ENCODE assay signal across 8 cellular contexts in genomic region chr15:96331141-96331941, GRCh38. TPM values are rescaled to one million over a fixed set of nuclear protein-coding genes. Genes with fewer than 3 reads are reported as not detected.
DNase-seq lines count a peak whose midpoint lies in the region; ATAC-seq and TF ChIP-seq lines count a peak whose summit lies in the region.

No MANE protein-coding gene starts in this region.

- peaks cover 3% of the 10 kb centered on the region for H3K9me3 Mint-ChIP-seq in T-helper 2 cell treated with Interferon-gamma antibody and Interleukin-4, amounts not matched to agents 5 μg/mL and 100 μg/mL, for 36 hours
- H3K9me3 Mint-ChIP-seq in neural crest cell: no peaks in the 10 kb centered on the region

- peak in 1 of 2 donors; percentile 13 for TF ChIP-seq POLR2A in Peyer's patch (IDR thresholded peaks at IDR 0.05)

- peaks cover 0 to 21% (median 0%) of the 10 kb centered on the region in 4 donors for H3K4me1 ChIP-seq in Peyer's patch

- H3K27ac ChIP-seq in Peyer's patch: peak overlapping the region; percentile 64 to 95 (median 86)

- no peaks in the 10 kb centered on the region for H3K9me3 ChIP-seq in Peyer's patch

- H3K4me3 ChIP-seq in Peyer's patch: peak overlapping the region; percentile 43 to 85 (median 67)
- peak overlapping the region; percentile 86 for H3K4me3 ChIP-seq in epithelial cell of proximal tubule (ENCODE audit: low read depth, low read length)

- peak overlapping the region; percentile 59 for H3K4me3 Mint-ChIP-seq in T-helper 2 cell treated with Interferon-gamma antibody and Interleukin-4, amounts not matched to agents 5 μg/mL and 100 μg/mL, for 36 hours
- H3K4me3 Mint-ChIP-seq in neural crest cell: peak overlapping the region; percentile 99

- peak overlapping the region; percentile 26 for H3K27ac Mint-ChIP-seq in T-helper 2 cell treated with Interferon-gamma antibody and Interleukin-4, amounts not matched to agents 5 μg/mL and 100 μg/mL, for 36 hours
- H3K27ac Mint-ChIP-seq in neural crest cell (ENCODE audit: unreplicated experiment): peak overlapping the region; percentile 99

- no peak for ATAC-seq in GM19023 (IDR thresholded peaks at IDR 0.05; ENCODE audit: unreplicated experiment)

- no peak for DNase-seq in T-helper 2 cell treated with Interferon-gamma antibody and Interleukin-4, amounts not matched to agents 5 μg/mL and 100 μg/mL, for 36 hours (ENCODE audit: low spot score)
- DNase-seq in T-helper 2 cell (no peak), Peyer's patch (no peak), epithelial cell of proximal tubule (ENCODE audit: low read depth) (no peak), neural crest cell (ENCODE audit: low read depth, low spot score) (no peak), NCI-H446 treated with DMSO at 0.1 percent for 48 hours (lab: John Stamatoyannopoulos, UW) (no peak), GDM1 (lab: John Stamatoyannopoulos, UW) (no peak)

- peaks cover 0 to 10% (median 0%) of the 10 kb centered on the region in 3 donors for H3K36me3 ChIP-seq in Peyer's patch

- TF ChIP-seq CTCF in Peyer's patch (IDR thresholded peaks at IDR 0.05) (no peak), epithelial cell of proximal tubule (conservative IDR thresholded peaks at IDR 0.05; ENCODE audit: low read depth, low read length) (no peak), neural crest cell (conservative IDR thresholded peaks at IDR 0.05) (no peak)

- H3K27me3 ChIP-seq in Peyer's patch: no peaks in the 10 kb centered on the region

- H3K4me1 Mint-ChIP-seq in T-helper 2 cell treated with Interferon-gamma antibody and Interleukin-4, amounts not matched to agents 5 μg/mL and 100 μg/mL, for 36 hours (ENCODE audit: low read depth): peaks cover 8% of the 10 kb centered on the region
- peaks cover 42% of the 10 kb centered on the region for H3K4me1 Mint-ChIP-seq in neural crest cell

- peaks cover 3% of the 10 kb centered on the region for H3K36me3 Mint-ChIP-seq in T-helper 2 cell treated with Interferon-gamma antibody and Interleukin-4, amounts not matched to agents 5 μg/mL and 100 μg/mL, for 36 hours (ENCODE audit: low read depth)
- peaks cover 41% of the 10 kb centered on the region for H3K36me3 Mint-ChIP-seq in neural crest cell (ENCODE audit: low read depth)

- H3K27me3 Mint-ChIP-seq in T-helper 2 cell treated with Interferon-gamma antibody and Interleukin-4, amounts not matched to agents 5 μg/mL and 100 μg/mL, for 36 hours (ENCODE audit: low read depth): peaks cover 86% of the 10 kb centered on the region
- peaks cover 56% of the 10 kb centered on the region for H3K27me3 Mint-ChIP-seq in neural crest cell (ENCODE audit: low read depth)

RNA-seq across cellular contexts. Expression of gene NR2F2, which starts 0.8 kb away (rescaled TPM):
- 10 to 100 TPM in 3 of 4 donors, 1 to 10 TPM in 1; 7.9 to 20.9 (median 15.3) TPM for total RNA-seq in Peyer's patch
- 17.6 and 17.7 TPM in 2 replicates for total RNA-seq in epithelial cell of proximal tubule
- 147 and 150 TPM in 2 replicates for total RNA-seq in neural crest cell
